ENCODE assay signal across 8 cellular contexts in genomic region chr19:6828698-6829633, GRCh38. TPM values are rescaled to one million over a fixed set of nuclear protein-coding genes. Genes with fewer than 3 reads are reported as not detected.
DNase-seq lines count a peak whose midpoint lies in the region; TF ChIP-seq lines count a peak whose summit lies in the region.

No MANE protein-coding gene starts in this region.

- no peaks in the 10 kb centered on the region for H3K27me3 ChIP-seq in endodermal cell (ENCODE audit: control insufficient read depth, insufficient read depth, low read length, poor library complexity, severe bottlenecking)
- H3K27me3 ChIP-seq in WERI-Rb-1 (ENCODE audit: insufficient read depth, low read depth, severe bottlenecking), result peaks cover 56% of the 10 kb centered on the region

- 72 to 84% methylated on average over 16 to 18 of the region's 18 CpGs for WGBS in endodermal cell (ENCODE audit: insufficient coverage in 1 of 2, insufficient read length in 1 of 2), 2 experiments

- H3K27ac ChIP-seq in endodermal cell (ENCODE audit: low read depth, low read length) (no peak overlapping the region), WERI-Rb-1 (no peak overlapping the region)

- peaks cover 47% of the 10 kb centered on the region for H3K9me3 ChIP-seq in endodermal cell (ENCODE audit: control insufficient read depth, low read length)
- H3K9me3 ChIP-seq in WERI-Rb-1 (ENCODE audit: severe bottlenecking), result no peaks in the 10 kb centered on the region

- H3K4me3 ChIP-seq in endodermal cell (ENCODE audit: low read length), result no peak overlapping the region
- no peak overlapping the region for H3K4me3 ChIP-seq in WERI-Rb-1 (ENCODE audit: low read depth, low read length)

- peaks cover 40% of the 10 kb centered on the region for H3K9me3 Mint-ChIP-seq in endodermal cell

- H3K27me3 Mint-ChIP-seq in endodermal cell (ENCODE audit: insufficient read depth), result peaks cover 12% of the 10 kb centered on the region

- no peak overlapping the region for H3K4me3 Mint-ChIP-seq in endodermal cell

- H3K36me3 ChIP-seq in endodermal cell (ENCODE audit: control insufficient read depth, insufficient read depth, low read length) (no peaks in the 10 kb centered on the region), WERI-Rb-1 (no peaks in the 10 kb centered on the region)

- no peaks in the 10 kb centered on the region for H3K36me3 Mint-ChIP-seq in endodermal cell (ENCODE audit: low read depth)

- H3K4me1 ChIP-seq in endodermal cell (ENCODE audit: control insufficient read depth, insufficient read depth, low read length), result no peaks in the 10 kb centered on the region

- TF ChIP-seq CTCF in endodermal cell (conservative IDR thresholded peaks at IDR 0.05), result no peak
- TF ChIP-seq CTCF in WERI-Rb-1 (IDR thresholded peaks at IDR 0.05; ENCODE audit: low read depth, low read length), result no peak

- no peak overlapping the region for H3K9ac ChIP-seq in endodermal cell (ENCODE audit: extremely low read depth, low read length, poor library complexity, severe bottlenecking)

- H3K4me1 Mint-ChIP-seq in endodermal cell, result no peaks in the 10 kb centered on the region

- H3K27ac Mint-ChIP-seq in endodermal cell, result no peak overlapping the region

- DNase-seq in NK-92 treated with Interleukin-12 subunit alpha and Interleukin-12 subunit beta, amount 100 ng/mL, for 24 hours (lab: John Stamatoyannopoulos, UW), result peak; percentile 12
- DNase-seq in NK-92 (lab: John Stamatoyannopoulos, UW; ENCODE audit: unreplicated experiment) (no peak), RPMI8226 (peak; percentile 61), endodermal cell (peak; percentile 97), NCI-H2107 (lab: John Stamatoyannopoulos, UW) (no peak), WERI-Rb-1 (no peak), LoVo (ENCODE audit: low spot score) (no peak)
- peak; percentile 78 for DNase-seq in stimulated activated CD8-positive, alpha-beta memory T cell treated with anti-CD3 and anti-CD28 coated beads, Interleukin-4, amount 100 ng/mL, for 48 hours

RNA-seq across cellular contexts. Expression of gene VAV1, which starts 56.5 kb away (rescaled TPM):
- not detected for total RNA-seq in endodermal cell
- polyA plus RNA-seq in endodermal cell (2013, experiment 1 of 2), result not detected
- polyA plus RNA-seq in endodermal cell (2013, experiment 2 of 2), result not detected

RNA-seq across cellular contexts. Expression of gene ADGRE1, which starts 58.4 kb away (rescaled TPM):
- not detected for total RNA-seq in endodermal cell
- not detected for polyA plus RNA-seq in endodermal cell (2013, experiment 1 of 2)
- polyA plus RNA-seq in endodermal cell (2013, experiment 2 of 2), result not detected

Comparison
In these comparisons a context has a peak if more than half of its experiments do, and no peak if none do; other contexts are left out.
1. DNase-seq: peak in NK-92 treated with Interleukin-12 subunit alpha and Interleukin-12 subunit beta, amount 100 ng/mL, for 24 hours (single experiment), RPMI8226 (single experiment), endodermal cell (single experiment) and stimulated activated CD8-positive, alpha-beta memory T cell treated with anti-CD3 and anti-CD28 coated beads, Interleukin-4, amount 100 ng/mL, for 48 hours (single experiment); none in NK-92 (single experiment), NCI-H2107 (single experiment), WERI-Rb-1 (single experiment) and LoVo (single experiment).